ENCODE assay signal across 8 cellular contexts in the genomic region with DNA sequence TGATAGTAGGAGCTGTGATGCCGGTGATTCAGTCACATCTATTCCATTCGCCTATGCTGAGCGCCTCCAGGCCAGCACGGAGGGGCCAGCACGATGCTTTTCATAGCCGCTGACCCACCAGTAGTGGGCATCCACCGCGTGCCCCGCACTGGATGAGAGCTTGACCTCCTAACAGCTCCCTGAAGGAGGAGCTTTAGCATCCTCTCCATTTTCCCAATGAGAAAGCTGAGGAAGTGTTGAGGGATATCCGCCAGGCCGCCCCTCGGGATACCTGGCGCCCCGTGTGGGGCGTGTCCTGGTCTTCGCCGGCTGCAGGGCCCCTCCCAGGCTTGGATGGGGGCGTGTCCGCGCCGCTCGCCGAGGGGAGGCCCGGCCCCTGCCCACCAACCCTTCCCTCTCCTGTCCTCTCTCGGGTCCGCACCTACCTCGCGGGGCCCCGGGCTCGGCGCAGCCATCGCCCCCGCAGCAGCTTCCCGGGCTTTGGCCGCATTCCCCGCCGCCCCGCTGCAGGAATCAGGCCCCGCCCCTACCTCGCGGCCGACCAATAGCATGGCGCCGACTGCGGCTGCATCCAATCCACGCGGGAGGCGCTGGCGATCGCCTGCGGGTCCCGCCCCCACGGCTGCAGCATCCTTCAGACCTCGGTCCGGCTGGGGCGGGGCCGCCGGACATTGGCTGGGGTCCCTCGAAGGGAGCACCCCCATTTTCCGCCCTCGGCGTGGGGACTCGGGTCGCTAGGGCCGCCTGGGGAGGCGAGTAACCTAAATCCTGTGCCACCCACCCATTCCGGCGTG. TPM values are rescaled to one million over a fixed set of nuclear protein-coding genes. Genes with fewer than 3 reads are reported as not detected.
DNase-seq lines count a peak whose midpoint lies in the region; ATAC-seq and TF ChIP-seq lines count a peak whose summit lies in the region.

A gene with protein sequence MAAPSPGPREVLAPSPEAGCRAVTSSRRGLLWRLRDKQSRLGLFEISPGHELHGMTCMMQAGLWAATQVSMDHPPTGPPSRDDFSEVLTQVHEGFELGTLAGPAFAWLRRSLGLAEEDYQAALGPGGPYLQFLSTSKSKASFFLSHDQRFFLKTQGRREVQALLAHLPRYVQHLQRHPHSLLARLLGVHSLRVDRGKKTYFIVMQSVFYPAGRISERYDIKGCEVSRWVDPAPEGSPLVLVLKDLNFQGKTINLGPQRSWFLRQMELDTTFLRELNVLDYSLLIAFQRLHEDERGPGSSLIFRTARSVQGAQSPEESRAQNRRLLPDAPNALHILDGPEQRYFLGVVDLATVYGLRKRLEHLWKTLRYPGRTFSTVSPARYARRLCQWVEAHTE (minus strand): TSS at position 480 of the 794 bp plus-strand sequence. CDS start 25 bp downstream, at position 455.

- H3K9ac ChIP-seq in IMR-90 (ENCODE audit: low read depth, low read length), result peak within 1 kb of the TSS; percentile 35
- H3K9ac ChIP-seq in SK-N-MC (ENCODE audit: insufficient read length), result peak within 1 kb of the TSS; percentile 37
- H3K9ac ChIP-seq in adipocyte (ENCODE audit: low read length), result peak within 1 kb of the TSS; percentile 62

- POLR2A ChIA-PET in IMR-90 (lab: Charles Lee; ENCODE audit: unreplicated experiment), result interaction anchor here (0.7 kb wide), 1 partner anchor 38 kb away, joined by 3 read pairs; no protein-coding TSS in a partner anchor

- H3K56ac ChIP-seq in IMR-90 (ENCODE audit: extremely low read depth, insufficient read depth, low read length), result no peak within 1 kb of the TSS; the same call in 1 of the 2 replicates

- intact Hi-C loops in IMR-90 (cut with micrococcal nuclease) (no loop called here), Right ventricle myocardium superior (cut with DNase I) (no loop called here), upper lobe of right lung (cut with DNase I) (no loop called here)

- H3K4me1 ChIP-seq in IMR-90 (ENCODE audit: control insufficient read depth, insufficient read depth, low read length) (peaks cover 8% of the 10 kb centered on the region), adipocyte (ENCODE audit: control insufficient read depth, insufficient read depth, low read length) (peaks cover 19% of the 10 kb centered on the region), osteoblast (ENCODE audit: insufficient read depth, low read length) (peaks cover 35% of the 10 kb centered on the region), upper lobe of right lung (peaks cover 28% of the 10 kb centered on the region)

- CTCF ChIA-PET in IMR-90 (lab: Yijun Ruan, JAX), result no interaction called here

- peaks cover 2% of the 10 kb centered on the region for H3K36me3 ChIP-seq in IMR-90 (ENCODE audit: control insufficient read depth, insufficient read depth, low read length)
- no peaks in the 10 kb centered on the region; the same call in 1 of the 2 replicates for H3K36me3 ChIP-seq in SK-N-MC (ENCODE audit: insufficient read depth, low read length)
- peaks cover 5% of the 10 kb centered on the region for H3K36me3 ChIP-seq in adipocyte (ENCODE audit: control insufficient read depth, insufficient read depth, low read length, severe bottlenecking)
- peaks cover 11% of the 10 kb centered on the region for H3K36me3 ChIP-seq in osteoblast (ENCODE audit: insufficient read depth, low read length)
- peaks cover 5% of the 10 kb centered on the region for H3K36me3 ChIP-seq in upper lobe of right lung

- BruUV-seq in IMR-90 (replicated peaks; lab: Mats Ljungman, UMichigan), result no TSS peak

- H3K27me3 ChIP-seq in IMR-90 (ENCODE audit: control insufficient read depth, insufficient read depth, low read length), result no peaks in the 10 kb centered on the region
- H3K27me3 ChIP-seq in adipocyte (replicated peaks; ENCODE audit: control insufficient read depth, insufficient read depth, low read length), result no peaks in the 10 kb centered on the region
- H3K27me3 ChIP-seq in osteoblast (ENCODE audit: insufficient read depth, low read length), result no peaks in the 10 kb centered on the region
- H3K27me3 ChIP-seq in upper lobe of right lung, result peaks cover 11% of the 10 kb centered on the region

- H2BK5ac ChIP-seq in IMR-90 (ENCODE audit: low read depth, low read length, poor library complexity, severe bottlenecking), result peak within 1 kb of the TSS; percentile 59

- peak within 1 kb of the TSS; percentile 65 for H2BK120ac ChIP-seq in IMR-90 (ENCODE audit: low read depth, low read length)

- DNase-seq in ELF-1 (ENCODE audit: low read depth, low spot score), result peak; percentile 89
- peak; percentile 82 for DNase-seq in IMR-90
- no peak for DNase-seq in SK-N-MC (ENCODE audit: low read depth, low spot score)
- DNase-seq in adipocyte (ENCODE audit: low read depth), result peak; percentile 96
- peak; percentile 91 for DNase-seq in Right ventricle myocardium superior
- peak; percentile 99 for DNase-seq in osteoblast (ENCODE audit: insufficient read length, low spot score, missing footprints)
- DNase-seq in upper lobe of right lung, result peak; percentile 93

- H2AFZ ChIP-seq in IMR-90 (replicated peaks; ENCODE audit: low read length, poor library complexity) (peak within 1 kb of the TSS; percentile 92), osteoblast (ENCODE audit: low read length) (peak within 1 kb of the TSS; percentile 77)

- TF ChIP-seq POLR2A in IMR-90 (IDR thresholded peaks at IDR 0.05; ENCODE audit: low read depth, low read length), result no peak

- H3K27ac ChIP-seq in IMR-90 (ENCODE audit: insufficient read depth, low read length) (peak within 1 kb of the TSS; percentile 23), SK-N-MC (no peak within 1 kb of the TSS), osteoblast (ENCODE audit: low read depth, low read length) (peak within 1 kb of the TSS; percentile 97), upper lobe of right lung (peak within 1 kb of the TSS; percentile 78)

- ATAC-seq in GM21717 (IDR thresholded peaks at IDR 0.05; ENCODE audit: unreplicated experiment), result peak; percentile 67
- peak; percentile 94 for ATAC-seq in IMR-90 (ENCODE audit: low read depth)
- peak; percentile 92 for ATAC-seq in Right ventricle myocardium superior (ENCODE audit: poor library complexity)
- peak; percentile 82 for ATAC-seq in upper lobe of right lung

- H4K20me1 ChIP-seq in IMR-90 (ENCODE audit: insufficient read depth, low read length) (peaks cover 15% of the 10 kb centered on the region), osteoblast (ENCODE audit: insufficient read depth, low read length) (peaks cover 8% of the 10 kb centered on the region)

- TF ChIP-seq RAD21 in IMR-90 (IDR thresholded peaks at IDR 0.05; ENCODE audit: low read length), result no peak

- peak within 1 kb of the TSS; percentile 89 for H2AK5ac ChIP-seq in IMR-90 (ENCODE audit: low read depth, low read length)

- WGBS in IMR-90 (ENCODE audit: extremely low coverage in 2 of 2, insufficient read length in 1 of 2), 2 experiments, result 1% methylated on average over 28 of the region's 68 CpGs; no CpG with 5 or more reads in 1 of the 2 experiments

- peak within 1 kb of the TSS; percentile 89 for H3K23ac ChIP-seq in IMR-90 (ENCODE audit: low read depth, low read length)

- 0 out of 2 replicates have a peak, but pooled peaks have one; percentile 10 for TF ChIP-seq CTCF in IMR-90 (conservative IDR thresholded peaks at IDR 0.05; ENCODE audit: low read depth, low read length)
- no peak for TF ChIP-seq CTCF in osteoblast (IDR thresholded peaks at IDR 0.05; ENCODE audit: extremely low read depth, low read depth, low read length)
- TF ChIP-seq CTCF in upper lobe of right lung (IDR thresholded peaks at IDR 0.05), result no peak

- peak within 1 kb of the TSS; percentile 33 for H3K18ac ChIP-seq in IMR-90 (ENCODE audit: low read depth, low read length)

- peak within 1 kb of the TSS; percentile 19; the same call in 1 of the 3 replicates for H2BK15ac ChIP-seq in IMR-90 (ENCODE audit: low read depth, low read length)

- dilution Hi-C loops in IMR-90 (cut with HindIII; ENCODE audit: low sequenced_read_pairs, unreplicated experiment), result no loop called here

- peaks cover 21% of the 10 kb centered on the region for H3K79me2 ChIP-seq in osteoblast (ENCODE audit: insufficient read depth, low read length)

- H3K4ac ChIP-seq in IMR-90 (ENCODE audit: low read depth, low read length), result peak within 1 kb of the TSS; percentile 57

- peak within 1 kb of the TSS; percentile 32 for H4K5ac ChIP-seq in IMR-90 (ENCODE audit: low read depth, low read length)

- H2AK9ac ChIP-seq in IMR-90 (replicated peaks; ENCODE audit: low read depth, low read length, poor library complexity), result peak within 1 kb of the TSS; percentile 97

- H3K4me2 ChIP-seq in IMR-90 (ENCODE audit: low read depth, low read length) (peak within 1 kb of the TSS; percentile 85), osteoblast (ENCODE audit: insufficient read depth, low read length) (peak within 1 kb of the TSS; percentile 92)

- in situ Hi-C loops in IMR-90 (cut with MboI; ENCODE audit: low sequenced_read_pairs), result no loop called here

- peak within 1 kb of the TSS; percentile 20 to 83; a peak in 3 of 4 replicates for H4K8ac ChIP-seq in IMR-90 (ENCODE audit: low read depth in 2 of 2, low read length in 2 of 2)

- H4K91ac ChIP-seq in IMR-90 (ENCODE audit: insufficient read depth, low read depth, low read length), result peak within 1 kb of the TSS; percentile 57

- 0 out of 2 replicates have a peak within 1 kb of the TSS, but pooled peaks have one; percentile 16 for H2BK20ac ChIP-seq in IMR-90 (ENCODE audit: low read depth, low read length)

- H3K9me1 ChIP-seq in IMR-90 (ENCODE audit: insufficient read depth, low read length), result peaks cover 24% of the 10 kb centered on the region

- peak within 1 kb of the TSS; percentile 68 for H3K14ac ChIP-seq in IMR-90 (replicated peaks; ENCODE audit: low read depth, low read length)

- H3K79me1 ChIP-seq in IMR-90 (ENCODE audit: low read depth in 1 of 2, low read length in 2 of 2), result peaks cover 0 to 33% of the 10 kb centered on the region in 2 experiments; a peak in 2 of 4 replicates

- peak within 1 kb of the TSS; percentile 60 for H3K4me3 ChIP-seq in IMR-90 (ENCODE audit: insufficient read depth, low read depth, low read length)
- peak within 1 kb of the TSS; percentile 85 for H3K4me3 ChIP-seq in SK-N-MC
- H3K4me3 ChIP-seq in adipocyte (ENCODE audit: low read length), result peak within 1 kb of the TSS; percentile 77
- peak within 1 kb of the TSS; percentile 76 for H3K4me3 ChIP-seq in osteoblast (ENCODE audit: insufficient read depth, low read length)
- H3K4me3 ChIP-seq in upper lobe of right lung, result peak within 1 kb of the TSS; percentile 55

- H3K9me3 ChIP-seq in IMR-90 (ENCODE audit: control insufficient read depth, insufficient read depth, low read length), result no peaks in the 10 kb centered on the region
- H3K9me3 ChIP-seq in SK-N-MC (ENCODE audit: low read depth, low read length), result no peaks in the 10 kb centered on the region
- H3K9me3 ChIP-seq in adipocyte (ENCODE audit: control insufficient read depth, low read length), result no peaks in the 10 kb centered on the region
- no peaks in the 10 kb centered on the region for H3K9me3 ChIP-seq in osteoblast (ENCODE audit: low read depth, low read length)
- no peaks in the 10 kb centered on the region for H3K9me3 ChIP-seq in upper lobe of right lung

RNA-seq across cellular contexts. Expression of the gene that starts here (rescaled TPM):
- 0.28 and 0.36 TPM in 2 replicates for total RNA-seq in IMR-90 (2012; rRNA removed)
- polyA plus RNA-seq in IMR-90 (2012; rRNA removed), result 2.7 and 3.6 TPM in 2 replicates
- polyA plus RNA-seq in IMR-90 (2012; cell fraction: cytosol; rRNA removed), result 2.5 and 3.4 TPM in 2 replicates
- 22.0 and 36.8 TPM in 2 replicates for polyA plus RNA-seq in IMR-90 (2012; cell fraction: nucleus; rRNA removed; ENCODE audit: low replicate concordance)
- total RNA-seq in Right ventricle myocardium superior, result 0.48 TPM
- total RNA-seq in osteoblast, result 2.2 and 3.5 TPM in 2 replicates
- total RNA-seq in upper lobe of right lung, result 3.5 TPM

Comparison
In these comparisons a context has a peak if more than half of its experiments do, and no peak if none do; other contexts are left out.
1. Peak in DNase-seq and ATAC-seq in Right ventricle myocardium superior; RNA of the gene not detected or under 1 TPM.